In the genomic region with DNA sequence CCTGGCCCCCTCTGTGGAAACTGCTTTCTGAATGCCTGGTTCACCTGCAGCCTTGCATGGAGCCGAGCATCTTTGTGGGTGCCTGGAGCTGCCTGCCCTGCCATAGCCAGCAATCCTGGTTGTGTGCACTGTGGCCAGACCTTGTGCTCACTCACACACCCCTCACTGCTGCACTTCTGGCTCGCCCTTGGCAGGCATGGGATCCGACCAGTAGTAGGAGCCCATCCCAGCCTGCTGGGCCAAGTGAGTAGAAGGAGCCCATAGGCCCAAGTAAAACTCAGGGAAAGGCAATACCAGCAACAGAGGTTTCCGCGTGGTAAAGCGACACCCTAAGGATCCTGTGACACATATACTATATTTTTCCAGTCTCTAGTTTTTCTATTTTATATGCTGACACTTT, we compare ENCODE assay signal across 25 cellular contexts.
DNase-seq lines count a peak whose midpoint lies in the region; ATAC-seq, FAIRE-seq and TF ChIP-seq lines count a peak whose summit lies in the region.
"Had no signal": no experiment of that assay in that cellular context is flagged by ENCODE, and none has a peak within 500 bp of the region (broad histone marks: within the 10 kb centered on the region; RNA-seq: fewer than 3 reads in every experiment).

No MANE protein-coding gene starts in this region.

- H3K27me3 Mint-ChIP-seq in H9 (ENCODE audit: low read depth) (no peaks in the 10 kb centered on the region), chondrocyte (ENCODE audit: low read depth) (peaks cover 12% of the 10 kb centered on the region)
- H3K27me3 Mint-ChIP-seq in activated T-helper 1 cell treated with anti-CD3 and anti-CD28 coated beads, Interleukin-12 subunit alpha, Interleukin-12 subunit beta, Interleukin-2, Interleukin-4 antibody, amounts not matched to agents 30 ng/mL and 10 ng/mL and 1 ng/mL, durations not matched to agents 14 hours and 24 hours and 36 hours (ENCODE audit: insufficient read depth), result no peaks in the 10 kb centered on the region

- H2AFZ ChIP-seq in H9 (ENCODE audit: low read length), result no peak overlapping the region

- H3K27me3 ChIP-seq in H9 (ENCODE audit: insufficient read depth, low read length) (no peaks in the 10 kb centered on the region), left ventricle myocardium inferior (ENCODE audit: low read depth) (no peaks in the 10 kb centered on the region)

- H2BK120ac ChIP-seq in H9 (ENCODE audit: low read depth, low read length, poor library complexity, severe bottlenecking), result no peak overlapping the region

- no peak for FAIRE-seq in kidney (lab: Jason Lieb, UNC)
- FAIRE-seq: GM12878, HTR-8/SVneo had no signal

- no peak overlapping the region for H3K4ac ChIP-seq in H9 (ENCODE audit: low read depth, low read length)

- H3K18ac ChIP-seq in H9 (ENCODE audit: insufficient read length, low read depth, low read length), result no peak overlapping the region

- no peak overlapping the region for H3K23ac ChIP-seq in H9 (ENCODE audit: insufficient read length, low read depth, low read length)

- no peak overlapping the region; the same call in 1 of the 2 replicates for H3K14ac ChIP-seq in H9 (ENCODE audit: insufficient read depth, low read length)

- H3K36me3 ChIP-seq in kidney (ENCODE audit: control insufficient read depth in 1 of 2, insufficient read depth in 2 of 2, low read length in 2 of 2) (no peaks in the 10 kb centered on the region), left ventricle myocardium inferior (no peaks in the 10 kb centered on the region)

- H3K4me2 ChIP-seq in H9 (ENCODE audit: insufficient read depth, insufficient read length, low read length), result no peak overlapping the region

- no peak overlapping the region for H4K91ac ChIP-seq in H9 (ENCODE audit: insufficient read length, low read depth, low read length)

- H3K4me3 ChIP-seq in kidney (ENCODE audit: low read length in 2 of 2) (no peak overlapping the region), lower leg skin (ENCODE audit: low read depth, poor library complexity, severe bottlenecking) (no peak overlapping the region), left ventricle myocardium inferior (no peak overlapping the region)
- H3K4me3 ChIP-seq: GM12878, SK-N-MC had no signal

- H3K9ac ChIP-seq in H9 (ENCODE audit: extremely low read depth, insufficient read length, low read length) (no peak overlapping the region), kidney (ENCODE audit: low read length in 2 of 2) (no peak overlapping the region)

- H4K5ac ChIP-seq in H9 (ENCODE audit: insufficient read length, low read depth, low read length), result no peak overlapping the region

- H3K4me1 ChIP-seq in H9 (ENCODE audit: insufficient read depth, low read length) (no peaks in the 10 kb centered on the region), kidney (ENCODE audit: control insufficient read depth in 1 of 2, insufficient read depth in 1 of 2, low read depth in 1 of 2, low read length in 2 of 2) (no peaks in the 10 kb centered on the region), left ventricle myocardium inferior (no peaks in the 10 kb centered on the region)
- H3K4me1 ChIP-seq: Caco-2 had no signal

- H3K56ac ChIP-seq in H9 (ENCODE audit: insufficient read length, low read depth, low read length), result no peak overlapping the region

- DNase-seq in H9, result peak; percentile 59
- DNase-seq in chondrocyte (ENCODE audit: low spot score), result peak; percentile 57
- DNase-seq in kidney, result peak; percentile 46
- no peak for DNase-seq in lower leg skin (ENCODE audit: low spot score in 2 of 2)
- no peak for DNase-seq in left ventricle myocardium inferior
- no peak for DNase-seq in activated T-helper 1 cell treated with anti-CD3 and anti-CD28 coated beads, Interleukin-12 subunit alpha, Interleukin-12 subunit beta, Interleukin-2, Interleukin-4 antibody, amounts not matched to agents 30 ng/mL and 10 ng/mL and 1 ng/mL, durations not matched to agents 14 hours and 24 hours and 36 hours (ENCODE audit: low spot score)
- DNase-seq: C1 segment of cervical spinal cord; Caco-2; CD8-positive, alpha-beta T cell; DMS79; EL; GDM1; H7; KBM-7; MV-4-11; NCI-H1105 treated with DMSO at 0.1 percent for 48 hours; NCI-H2029; NCI-H526 treated with DMSO at 0.1 percent for 48 hours; SIG-M5 had no signal

- intact Hi-C loops in kidney (cut with DNase I) (no loop called here), lower leg skin (cut with DNase I; ENCODE audit: low total_unique reads) (no loop called here), left ventricle myocardium inferior (cut with micrococcal nuclease) (no loop called here)
- intact Hi-C loops in activated T-helper 1 cell treated with anti-CD3 and anti-CD28 coated beads, Interleukin-12 subunit alpha, Interleukin-12 subunit beta, Interleukin-2, Interleukin-4 antibody, amounts not matched to agents 30 ng/mL and 10 ng/mL and 1 ng/mL, durations not matched to agents 14 hours and 24 hours and 36 hours (cut with micrococcal nuclease), result no loop called here

- no peak overlapping the region for H4K8ac ChIP-seq in H9 (replicated peaks; ENCODE audit: insufficient read length, low read depth, low read length)

- WGBS in H9 (ENCODE audit: extremely low coverage, insufficient read length, low lambda C conversion rate), result no CpG with 5 or more reads among the region's 6 CpGs
- 86 to 93% methylated on average over 6 of the region's 6 CpGs for WGBS in lower leg skin, 2 donors

- no peak for TF ChIP-seq POLR2A in lower leg skin (IDR thresholded peaks at IDR 0.05)
- TF ChIP-seq POLR2A in GM18505 (IDR thresholded peaks at IDR 0.05; ENCODE audit: borderline replicate concordance, extremely low read depth, insufficient read depth, insufficient read length), result no peak

- TF ChIP-seq CTCF in H9 (conservative IDR thresholded peaks at IDR 0.05), result peak; percentile 15; the same call in 1 of the 3 replicates
- TF ChIP-seq CTCF in chondrocyte (IDR thresholded peaks at IDR 0.05), result no peak
- TF ChIP-seq CTCF in kidney (IDR thresholded peaks at IDR 0.05; ENCODE audit: borderline replicate concordance, extremely low read depth, insufficient read depth), result no peak
- no peak for TF ChIP-seq CTCF in lower leg skin (IDR thresholded peaks at IDR 0.05)
- TF ChIP-seq CTCF in left ventricle myocardium inferior (IDR thresholded peaks at IDR 0.05; ENCODE audit: borderline replicate concordance), result no peak

- H4K20me1 ChIP-seq in H9 (ENCODE audit: control insufficient read depth, insufficient read depth, insufficient read length), result no peaks in the 10 kb centered on the region

- H2AK5ac ChIP-seq in H9 (ENCODE audit: insufficient read length, low read length), result no peak overlapping the region

- no peak overlapping the region for H2BK5ac ChIP-seq in H9 (ENCODE audit: insufficient read length, low read length)

- no peaks in the 10 kb centered on the region for H3K23me2 ChIP-seq in H9 (ENCODE audit: insufficient read length, low read depth, low read length, poor library complexity, severe bottlenecking)

- H2BK12ac ChIP-seq in H9 (ENCODE audit: insufficient read length, low read depth, low read length), result no peak overlapping the region

- H3K27ac Mint-ChIP-seq in H9, result no peak overlapping the region
- H3K27ac Mint-ChIP-seq in chondrocyte (ENCODE audit: unreplicated experiment), result no peak overlapping the region
- H3K27ac Mint-ChIP-seq in activated T-helper 1 cell treated with anti-CD3 and anti-CD28 coated beads, Interleukin-12 subunit alpha, Interleukin-12 subunit beta, Interleukin-2, Interleukin-4 antibody, amounts not matched to agents 30 ng/mL and 10 ng/mL and 1 ng/mL, durations not matched to agents 14 hours and 24 hours and 36 hours, result no peak overlapping the region
- H3K27ac Mint-ChIP-seq: CD8-positive, alpha-beta T cell had no signal

- H3K4me3 Mint-ChIP-seq in H9, result no peak overlapping the region
- H3K4me3 Mint-ChIP-seq in chondrocyte (ENCODE audit: unreplicated experiment), result no peak overlapping the region
- no peak overlapping the region for H3K4me3 Mint-ChIP-seq in activated T-helper 1 cell treated with anti-CD3 and anti-CD28 coated beads, Interleukin-12 subunit alpha, Interleukin-12 subunit beta, Interleukin-2, Interleukin-4 antibody, amounts not matched to agents 30 ng/mL and 10 ng/mL and 1 ng/mL, durations not matched to agents 14 hours and 24 hours and 36 hours
- H3K4me3 Mint-ChIP-seq: CD8-positive, alpha-beta T cell had no signal

- H3K27ac ChIP-seq in H9 (ENCODE audit: insufficient read length, low read depth, low read length) (no peak overlapping the region), kidney (ENCODE audit: low read depth in 2 of 2, low read length in 2 of 2) (no peak overlapping the region), left ventricle myocardium inferior (replicated peaks) (no peak overlapping the region)
- H3K27ac ChIP-seq: RWPE1, SK-N-MC had no signal

- ATAC-seq in GM18505 (IDR thresholded peaks at IDR 0.05; ENCODE audit: unreplicated experiment), result no peak
- ATAC-seq: CD8-positive, alpha-beta T cell; GM12878; Panc1 had no signal

- H3K9me3 ChIP-seq in H9 (ENCODE audit: control insufficient read depth, low read depth, low read length) (no peaks in the 10 kb centered on the region), kidney (ENCODE audit: control insufficient read depth in 1 of 2, low read length in 2 of 2) (no peaks in the 10 kb centered on the region), left ventricle myocardium inferior (replicated peaks) (no peaks in the 10 kb centered on the region)
- H3K9me3 ChIP-seq: Caco-2 had no signal

- H2BK15ac ChIP-seq in H9 (ENCODE audit: low read depth, low read length), result no peak overlapping the region

- peaks cover 0 to 3% of the 10 kb centered on the region in 2 experiments; a peak in 1 of 5 replicates for H3K9me3 Mint-ChIP-seq in H9
- H3K9me3 Mint-ChIP-seq in chondrocyte (ENCODE audit: low read depth), result no peaks in the 10 kb centered on the region
- peaks cover 6% of the 10 kb centered on the region for H3K9me3 Mint-ChIP-seq in activated T-helper 1 cell treated with anti-CD3 and anti-CD28 coated beads, Interleukin-12 subunit alpha, Interleukin-12 subunit beta, Interleukin-2, Interleukin-4 antibody, amounts not matched to agents 30 ng/mL and 10 ng/mL and 1 ng/mL, durations not matched to agents 14 hours and 24 hours and 36 hours

- H3K36me3 Mint-ChIP-seq in H9 (ENCODE audit: insufficient read depth in 1 of 3, low read depth in 3 of 3), result no peaks in the 10 kb centered on the region; a peak in 2 of 7 replicates
- no peaks in the 10 kb centered on the region for H3K36me3 Mint-ChIP-seq in chondrocyte (ENCODE audit: low read depth)
- H3K36me3 Mint-ChIP-seq in activated T-helper 1 cell treated with anti-CD3 and anti-CD28 coated beads, Interleukin-12 subunit alpha, Interleukin-12 subunit beta, Interleukin-2, Interleukin-4 antibody, amounts not matched to agents 30 ng/mL and 10 ng/mL and 1 ng/mL, durations not matched to agents 14 hours and 24 hours and 36 hours (ENCODE audit: low read depth), result no peaks in the 10 kb centered on the region
- H3K36me3 Mint-ChIP-seq: CD8-positive, alpha-beta T cell had no signal

- no peaks in the 10 kb centered on the region for H3K79me2 ChIP-seq in H9 (ENCODE audit: insufficient read depth, low read length)

- no peak overlapping the region for H2BK20ac ChIP-seq in H9 (ENCODE audit: low read depth, low read length, poor library complexity, severe bottlenecking)

- no peaks in the 10 kb centered on the region for H3K79me1 ChIP-seq in H9 (ENCODE audit: insufficient read depth, low read depth, low read length, poor library complexity, severe bottlenecking)

- H3T11ph ChIP-seq in H9 (ENCODE audit: low read length), result no peak overlapping the region

- no peaks in the 10 kb centered on the region for H3K4me1 Mint-ChIP-seq in H9
- H3K4me1 Mint-ChIP-seq in chondrocyte (ENCODE audit: low read depth), result no peaks in the 10 kb centered on the region
- H3K4me1 Mint-ChIP-seq in activated T-helper 1 cell treated with anti-CD3 and anti-CD28 coated beads, Interleukin-12 subunit alpha, Interleukin-12 subunit beta, Interleukin-2, Interleukin-4 antibody, amounts not matched to agents 30 ng/mL and 10 ng/mL and 1 ng/mL, durations not matched to agents 14 hours and 24 hours and 36 hours (ENCODE audit: low read depth), result no peaks in the 10 kb centered on the region

Comparison
In these comparisons a context has a peak if more than half of its experiments do, and no peak if none do; other contexts are left out.
1. DNase-seq: peak in H9 (single experiment), chondrocyte (single experiment) and kidney (single experiment); none in lower leg skin (0 of 2), left ventricle myocardium inferior (single experiment) and activated T-helper 1 cell treated with anti-CD3 and anti-CD28 coated beads, Interleukin-12 subunit alpha, Interleukin-12 subunit beta, Interleukin-2, Interleukin-4 antibody, amounts not matched to agents 30 ng/mL and 10 ng/mL and 1 ng/mL, durations not matched to agents 14 hours and 24 hours and 36 hours (single experiment).